Comparison of ENCODE assay signal across 14 cellular contexts in the genomic region with DNA sequence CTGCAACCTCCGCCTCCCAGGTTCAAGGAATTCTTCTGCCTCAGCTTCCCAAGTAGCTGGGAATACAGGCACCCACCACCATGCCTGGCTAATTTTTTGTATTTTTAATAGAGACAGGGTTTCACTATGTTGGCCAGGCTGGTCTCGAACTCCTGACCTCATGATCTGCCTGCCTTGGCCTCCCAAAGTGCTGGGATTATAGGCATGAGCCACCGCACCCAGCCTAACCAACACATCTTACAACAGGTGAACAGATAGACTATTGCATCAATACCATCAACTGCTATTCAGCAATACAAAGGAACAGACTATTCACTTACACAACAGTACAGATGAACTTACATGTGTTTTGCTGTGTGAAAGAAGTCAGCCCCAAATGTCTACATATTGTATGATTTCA. TPM values are rescaled to one million over a fixed set of nuclear protein-coding genes. Genes with fewer than 3 reads are reported as not detected.
"Had no signal": no experiment of that assay in that cellular context is flagged by ENCODE, and none has a peak within 500 bp of the region (broad histone marks: within the 10 kb centered on the region; RNA-seq: fewer than 3 reads in every experiment).

No MANE protein-coding gene starts in this region.

RNA-seq across cellular contexts. Expression of gene GOLGA6L6, which starts 45.2 kb away (rescaled TPM):
- total RNA-seq: stomach, subcutaneous adipose tissue, suprapubic skin, temporal lobe, thoracic aorta, thyroid gland, tibial nerve, transverse colon, upper lobe of left lung, upper lobe of right lung, ureter, urinary bladder, uterus, vagina had no signal
- polyA plus RNA-seq: stomach, urinary bladder had no signal
